Comparison of ENCODE assay signal across 13 cellular contexts in the genomic region with DNA sequence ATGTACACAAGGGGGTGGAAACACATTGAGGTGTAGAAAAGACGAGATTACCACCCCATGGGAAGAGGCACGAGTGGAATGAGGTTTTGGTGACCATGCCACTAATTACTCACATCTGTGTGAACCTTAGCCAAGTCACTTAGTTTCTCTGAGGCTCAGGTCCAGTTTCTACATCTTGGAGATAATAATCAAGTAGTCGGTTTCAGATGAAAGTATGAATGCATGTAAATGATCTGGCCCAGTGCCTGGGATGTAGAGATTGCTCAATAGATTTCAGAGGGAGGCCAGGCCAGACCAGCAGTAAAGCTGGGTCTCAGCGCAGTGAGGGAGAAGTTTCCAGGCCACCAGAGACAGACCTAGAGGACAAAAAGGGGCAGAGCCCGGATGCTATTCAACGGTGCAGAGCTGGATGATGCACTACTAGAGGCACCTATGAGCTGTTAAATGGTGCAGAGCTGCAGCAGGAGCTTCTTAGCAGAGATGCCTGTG.
A peak's percentile ranks its signal among the peaks of the same experiment; 100 is the strongest.
DNase-seq lines count a peak whose midpoint lies in the region; ATAC-seq and TF ChIP-seq lines count a peak whose summit lies in the region.
"Had no signal": no experiment of that assay in that cellular context is flagged by ENCODE, and none has a peak within 500 bp of the region (broad histone marks: within the 10 kb centered on the region; RNA-seq: fewer than 3 reads in every experiment).

No MANE protein-coding gene starts in this region.

- peak; percentile 73 for DNase-seq in LoVo (ENCODE audit: low spot score)
- peak; percentile 6 for DNase-seq in dermis blood vessel endothelial cell
- peak; percentile 6 for DNase-seq in retinal pigment epithelial cell (ENCODE audit: low read depth)
- DNase-seq in sigmoid colon = no peak
- no peak for DNase-seq in NCI-H526 (lab: John Stamatoyannopoulos, UW)
- DNase-seq in esophagus squamous epithelium (lab: John Stamatoyannopoulos, UW) = no peak
- DNase-seq: activated naive CD8-positive, alpha-beta T cell treated with anti-CD3 and anti-CD28 coated beads, Interleukin-2, amount 10 ng/mL, durations not matched to agents 7 days and 5 days; effector CD4-positive, alpha-beta T cell; KG1; psoas muscle; RPMI8226 had no signal

- H3K9me3 ChIP-seq in sigmoid colon (no peaks in the 10 kb centered on the region), esophagus squamous epithelium (no peaks in the 10 kb centered on the region)
- H3K9me3 ChIP-seq: psoas muscle had no signal

- TF ChIP-seq POLR2A in sigmoid colon (IDR thresholded peaks at IDR 0.05) (no peak), esophagus squamous epithelium (IDR thresholded peaks at IDR 0.05) (no peak)

- no peak overlapping the region for H3K4me3 ChIP-seq in retinal pigment epithelial cell (ENCODE audit: low read length)
- H3K4me3 ChIP-seq in sigmoid colon = no peak overlapping the region
- no peak overlapping the region for H3K4me3 ChIP-seq in esophagus squamous epithelium
- H3K4me3 ChIP-seq: psoas muscle had no signal

- H3K36me3 ChIP-seq in sigmoid colon = no peaks in the 10 kb centered on the region
- H3K36me3 ChIP-seq in esophagus squamous epithelium = no peaks in the 10 kb centered on the region

- H3K27me3 ChIP-seq in sigmoid colon = no peaks in the 10 kb centered on the region
- no peaks in the 10 kb centered on the region for H3K27me3 ChIP-seq in esophagus squamous epithelium

- ATAC-seq in GM21360 (IDR thresholded peaks at IDR 0.05; ENCODE audit: unreplicated experiment) (peak; percentile 51), HG02571 (IDR thresholded peaks at IDR 0.05; ENCODE audit: unreplicated experiment) (no peak)
- ATAC-seq: psoas muscle had no signal

- intact Hi-C loops in sigmoid colon (cut with DNase I) = no loop called here
- intact Hi-C loops in esophagus squamous epithelium (cut with DNase I) = no loop called here

- H3K4me1 ChIP-seq in sigmoid colon (peaks cover 0 to 26% (median 20%) of the 10 kb centered on the region in 4 donors), esophagus squamous epithelium (peaks cover 0 to 16% (median 14%) of the 10 kb centered on the region in 3 donors)
- H3K4me1 ChIP-seq: psoas muscle had no signal

- TF ChIP-seq EP300 in sigmoid colon (IDR thresholded peaks at IDR 0.05) = no peak

- 65 to 74% methylated on average over 6 of the region's 6 CpGs for WGBS in sigmoid colon, 2 donors
- WGBS in esophagus squamous epithelium, 2 donors = 45 to 60% methylated on average over 6 of the region's 6 CpGs

- TF ChIP-seq CTCF in retinal pigment epithelial cell (conservative IDR thresholded peaks at IDR 0.05; ENCODE audit: low read depth, low read length) = no peak
- TF ChIP-seq CTCF in sigmoid colon (IDR thresholded peaks at IDR 0.05) = no peak
- no peak for TF ChIP-seq CTCF in esophagus squamous epithelium (IDR thresholded peaks at IDR 0.05)

- H3K27ac ChIP-seq in sigmoid colon = no peak overlapping the region
- H3K27ac ChIP-seq in esophagus squamous epithelium = no peak overlapping the region
- H3K27ac ChIP-seq: psoas muscle had no signal

Comparison
In these comparisons a context has a peak if more than half of its experiments do, and no peak if none do; other contexts are left out.
1. DNase-seq: peak in LoVo (single experiment), dermis blood vessel endothelial cell (single experiment) and retinal pigment epithelial cell (single experiment); none in sigmoid colon (single experiment), NCI-H526 (0 of 2) and esophagus squamous epithelium (single experiment).